28 cellular contexts compared by ENCODE assay signal in genomic region chr16:5003211-5003610, GRCh38. TPM values are rescaled to one million over a fixed set of nuclear protein-coding genes. Genes with fewer than 3 reads are reported as not detected.
A peak's percentile ranks its signal among the peaks of the same experiment; 100 is the strongest.
DNase-seq lines count a peak whose midpoint lies in the region; ATAC-seq, FAIRE-seq and TF ChIP-seq lines count a peak whose summit lies in the region.
"Had no signal": no experiment of that assay in that cellular context is flagged by ENCODE, and none has a peak within 500 bp of the region (broad histone marks: within the 10 kb centered on the region; RNA-seq: fewer than 3 reads in every experiment).

No MANE protein-coding gene starts in this region.

- H3K18ac ChIP-seq in neuronal stem cell (ENCODE audit: low read length): no peak overlapping the region

- TF ChIP-seq CTCF in cardiac muscle cell (IDR thresholded peaks at IDR 0.05; ENCODE audit: low read depth, low read length) (no peak), dorsolateral prefrontal cortex (IDR thresholded peaks at IDR 0.05 in 54 of 56, conservative IDR thresholded peaks at IDR 0.05 in 2 of 56; ENCODE audit: low read depth in 1 of 56, partially characterized antibody in 56 of 56) (no peak)

- no peaks in the 10 kb centered on the region for H3K4me1 Mint-ChIP-seq in activated T-cell treated with anti-CD3 and anti-CD28 coated beads, Interleukin-2, amount 50 U/mL, for 72 hours (ENCODE audit: low read depth)

- H2AFZ ChIP-seq in neuronal stem cell (ENCODE audit: low read length): no peak overlapping the region

- ATAC-seq in left cardiac atrium (no peak), aorta (ENCODE audit: low FRiP score) (no peak)
- no peak for ATAC-seq in activated T-cell treated with anti-CD3 and anti-CD28 coated beads, Interleukin-2, amount 50 U/mL, for 72 hours (replicated peaks in 1 of 2)
- ATAC-seq: PC-3 had no signal

- no peak overlapping the region for H3K4me3 Mint-ChIP-seq in activated T-cell treated with anti-CD3 and anti-CD28 coated beads, Interleukin-2, amount 50 U/mL, for 72 hours

- H3K4me3 ChIP-seq in cardiac muscle cell (no peak overlapping the region), dorsolateral prefrontal cortex (no peak overlapping the region), neuronal stem cell (ENCODE audit: low read length in 2 of 2) (no peak overlapping the region), aorta (ENCODE audit: low read length in 2 of 2) (no peak overlapping the region)
- H3K4me3 ChIP-seq: MG63 had no signal

- no peak overlapping the region for H2BK12ac ChIP-seq in neuronal stem cell (ENCODE audit: low read length)

- peaks cover 9% of the 10 kb centered on the region for H3K4me1 ChIP-seq in cardiac muscle cell (ENCODE audit: low read depth)
- no peaks in the 10 kb centered on the region for H3K4me1 ChIP-seq in neuronal stem cell (ENCODE audit: control insufficient read depth in 2 of 2, insufficient read depth in 1 of 2, low read depth in 1 of 2, low read length in 2 of 2)
- no peaks in the 10 kb centered on the region for H3K4me1 ChIP-seq in aorta (ENCODE audit: control insufficient read depth in 1 of 2, insufficient read depth in 2 of 2, low read length in 2 of 2)
- H3K4me1 ChIP-seq: BE2C had no signal

- H3K23ac ChIP-seq in neuronal stem cell (ENCODE audit: low read depth, low read length, poor library complexity): no peak overlapping the region

- H3K27me3 Mint-ChIP-seq in activated T-cell treated with anti-CD3 and anti-CD28 coated beads, Interleukin-2, amount 50 U/mL, for 72 hours (ENCODE audit: low read depth): no peaks in the 10 kb centered on the region

- H3K27ac Mint-ChIP-seq in activated T-cell treated with anti-CD3 and anti-CD28 coated beads, Interleukin-2, amount 50 U/mL, for 72 hours: no peak overlapping the region

- H3K27me3 ChIP-seq in cardiac muscle cell (no peaks in the 10 kb centered on the region), dorsolateral prefrontal cortex (no peaks in the 10 kb centered on the region), neuronal stem cell (ENCODE audit: control insufficient read depth in 3 of 3, insufficient read depth in 3 of 3, low read depth in 1 of 3, low read length in 3 of 3) (peaks cover 0 to 4% (median 0%) of the 10 kb centered on the region in 3 experiments), aorta (ENCODE audit: control insufficient read depth in 1 of 2, insufficient read depth in 2 of 2, low read length in 1 of 2) (no peaks in the 10 kb centered on the region)
- H3K27me3 ChIP-seq: MG63 had no signal

- no CpG with 5 or more reads among the region's 12 CpGs for WGBS in neuronal stem cell (ENCODE audit: extremely low coverage in 2 of 2, insufficient read length in 2 of 2, insufficient replicate concordance in 1 of 2), 2 donors
- 76 to 80% methylated on average over 12 of the region's 12 CpGs for WGBS in aorta, 2 donors

- H3K14ac ChIP-seq in neuronal stem cell (ENCODE audit: low read length): no peak overlapping the region

- no peak overlapping the region for H3K9ac ChIP-seq in neuronal stem cell (ENCODE audit: low read depth, low read length, poor library complexity)

- FAIRE-seq in RCC 7860 (lab: Jason Lieb, UNC): no peak
- FAIRE-seq: GM12891, H1 had no signal

- H2BK120ac ChIP-seq in neuronal stem cell (ENCODE audit: low read depth, low read length): no peak overlapping the region

- H3K79me1 ChIP-seq in neuronal stem cell (ENCODE audit: low read depth, low read length): no peaks in the 10 kb centered on the region

- peak overlapping the region; percentile 31 for H2AK5ac ChIP-seq in neuronal stem cell (ENCODE audit: low read depth, low read length)

- no peak overlapping the region for H2BK5ac ChIP-seq in neuronal stem cell (ENCODE audit: low read length)

- no peaks in the 10 kb centered on the region for H3K36me3 ChIP-seq in cardiac muscle cell
- H3K36me3 ChIP-seq in neuronal stem cell (replicated peaks in 1 of 2; ENCODE audit: control insufficient read depth in 2 of 2, insufficient read depth in 2 of 2, low read length in 2 of 2): no peaks in the 10 kb centered on the region
- H3K36me3 ChIP-seq in aorta (ENCODE audit: control insufficient read depth in 1 of 2, insufficient read depth in 2 of 2, low read length in 1 of 2): no peaks in the 10 kb centered on the region
- H3K36me3 ChIP-seq: BE2C, MG63 had no signal

- H4K8ac ChIP-seq in neuronal stem cell (ENCODE audit: low read depth, low read length): no peak overlapping the region

- H3K27ac ChIP-seq in cardiac muscle cell (peak overlapping the region; percentile 59), dorsolateral prefrontal cortex (peak overlapping the region in 48 of 59 donors; percentile 11 to 94 (median 64)), neuronal stem cell (replicated peaks; ENCODE audit: low read length) (no peak overlapping the region), aorta (ENCODE audit: low read depth in 1 of 2, low read length in 2 of 2) (no peak overlapping the region)

- H3K4ac ChIP-seq in neuronal stem cell (ENCODE audit: low read length): no peak overlapping the region

- H2BK15ac ChIP-seq in neuronal stem cell (ENCODE audit: low read length): no peak overlapping the region

- H3K9me3 Mint-ChIP-seq in activated T-cell treated with anti-CD3 and anti-CD28 coated beads, Interleukin-2, amount 50 U/mL, for 72 hours: no peaks in the 10 kb centered on the region

- no peak overlapping the region for H3K4me2 ChIP-seq in neuronal stem cell (ENCODE audit: insufficient read depth, low read length, poor library complexity, severe bottlenecking)

- intact Hi-C loops in left cardiac atrium (cut with DNase I) (no loop called here), dorsolateral prefrontal cortex (cut with DNase I) (no loop called here), aorta (cut with DNase I) (no loop called here)

- DNase-seq in cardiac muscle cell (ENCODE audit: low read depth in 1 of 2, low spot score in 1 of 2): no peak
- DNase-seq in left cardiac atrium: no peak
- DNase-seq in dorsolateral prefrontal cortex: no peak
- no peak for DNase-seq in neuronal stem cell (ENCODE audit: low spot score)
- DNase-seq in aorta: peak; percentile 3 to 64
- no peak for DNase-seq in activated T-cell treated with anti-CD3 and anti-CD28 coated beads, Interleukin-2, amount 50 U/mL, for 72 hours
- no peak for DNase-seq in RCC 7860 (ENCODE audit: low spot score)
- DNase-seq: 8988T; ACHN; BE2C; Calu3; DMS79 treated with DMSO at 0.1 percent for 48 hours; GF-D8; HCEC 1CT; IMR-90; KG1; MG63; NCI-H1105 treated with DMSO at 0.1 percent for 48 hours; NCI-H2029; NCI-H446; NCI-H524 treated with DMSO at 0.1 percent for 48 hours; NCI-H774; NK-92 treated with Interleukin-12 subunit alpha and Interleukin-12 subunit beta, amount 100 ng/mL, for 24 hours; PC-3; SHP77 had no signal

- no peak overlapping the region for H4K91ac ChIP-seq in neuronal stem cell (ENCODE audit: low read depth, low read length, poor library complexity)

- no peaks in the 10 kb centered on the region for H3K9me3 ChIP-seq in cardiac muscle cell (ENCODE audit: low read depth)
- no peaks in the 10 kb centered on the region for H3K9me3 ChIP-seq in neuronal stem cell (replicated peaks in 1 of 2; ENCODE audit: control insufficient read depth in 2 of 2, insufficient read depth in 1 of 2, low read depth in 1 of 2, low read length in 2 of 2)
- H3K9me3 ChIP-seq in aorta (ENCODE audit: control insufficient read depth, low read length): no peaks in the 10 kb centered on the region
- H3K9me3 ChIP-seq: BE2C, MG63 had no signal

- no peaks in the 10 kb centered on the region for H3K36me3 Mint-ChIP-seq in activated T-cell treated with anti-CD3 and anti-CD28 coated beads, Interleukin-2, amount 50 U/mL, for 72 hours (ENCODE audit: insufficient read depth in 2 of 2)

RNA-seq across cellular contexts. Expression of gene NAGPA, which starts 30.5 kb away (rescaled TPM):
- total RNA-seq in cardiac muscle cell (23.0 and 24.6 TPM in 2 replicates), left cardiac atrium (1 to 10 TPM; 6.8 to 8.4 TPM), dorsolateral prefrontal cortex (10 to 100 TPM; 29.1 to 81.0 (median 49.0) TPM), aorta (10 to 100 TPM in 1 of 2 donors, 1 to 10 TPM in 1; 5.4 to 10.9 TPM)
- polyA plus RNA-seq in cardiac muscle cell (9.8 and 10.8 TPM in 2 replicates), aorta (1 to 10 TPM; 4.0 to 9.7 TPM)
- 3.1 TPM for polyA plus RNA-seq in neuronal stem cell (2013, experiment 1 of 2)
- 2.7 TPM for polyA plus RNA-seq in neuronal stem cell (2013, experiment 2 of 2)
- total RNA-seq in activated T-cell treated with anti-CD3 and anti-CD28 coated beads, Interleukin-2, amount 50 U/mL, for 72 hours: 1 to 10 TPM; 7.1 to 8.4 TPM

RNA-seq across cellular contexts. Expression of gene SEC14L5, which starts 45.1 kb away (rescaled TPM):
- 0.21 and 0.35 TPM in 2 replicates for total RNA-seq in cardiac muscle cell
- not detected in 2 replicates for polyA plus RNA-seq in cardiac muscle cell
- total RNA-seq in left cardiac atrium: 1 to 10 TPM in 1 of 2 donors, under 1 TPM in 1; 0.58 to 2.3 TPM
- total RNA-seq in dorsolateral prefrontal cortex: 100 to 1,000 TPM in 6 of 120 experiments, 10 to 100 TPM in 114; 34.5 to 145 (median 61.7) TPM
- 0.11 TPM for polyA plus RNA-seq in neuronal stem cell (2013, experiment 1 of 2)
- 0.08 TPM for polyA plus RNA-seq in neuronal stem cell (2013, experiment 2 of 2)
- under 1 TPM; 0.29 to 0.90 TPM for total RNA-seq in aorta
- under 1 TPM in 1 of 2 donors, not detected in 1; 0.26 TPM for polyA plus RNA-seq in aorta
- total RNA-seq in activated T-cell treated with anti-CD3 and anti-CD28 coated beads, Interleukin-2, amount 50 U/mL, for 72 hours: under 1 TPM in 1 of 2 donors, not detected in 1; 0.02 TPM
- total RNA-seq: IMR-90, PC-3, RPMI7951 had no signal

Comparison
In these comparisons a context has a peak if more than half of its experiments do, and no peak if none do; other contexts are left out.
1. DNase-seq: peak in aorta (2 of 2); none in cardiac muscle cell (0 of 2), left cardiac atrium (single experiment), dorsolateral prefrontal cortex (0 of 10), neuronal stem cell (single experiment), activated T-cell treated with anti-CD3 and anti-CD28 coated beads, Interleukin-2, amount 50 U/mL, for 72 hours (0 of 2) and RCC 7860 (single experiment).
2. H3K27ac ChIP-seq: peak in cardiac muscle cell (single experiment) and dorsolateral prefrontal cortex (48 of 59); none in neuronal stem cell (single experiment) and aorta (0 of 2).
3. RNA of gene SEC14L5, which starts 45.1 kb away (total RNA-seq): 34.5 to 145 TPM in dorsolateral prefrontal cortex; 0.58 to 2.3 TPM in left cardiac atrium, 0.29 to 0.90 TPM in aorta, 0.21 to 0.35 TPM in cardiac muscle cell and 0.02 TPM in activated T-cell treated with anti-CD3 and anti-CD28 coated beads, Interleukin-2, amount 50 U/mL, for 72 hours; every median in the first group is over 10 times any median in the second.